Comparison of ENCODE assay signal across 1 cellular context in the genomic region with DNA sequence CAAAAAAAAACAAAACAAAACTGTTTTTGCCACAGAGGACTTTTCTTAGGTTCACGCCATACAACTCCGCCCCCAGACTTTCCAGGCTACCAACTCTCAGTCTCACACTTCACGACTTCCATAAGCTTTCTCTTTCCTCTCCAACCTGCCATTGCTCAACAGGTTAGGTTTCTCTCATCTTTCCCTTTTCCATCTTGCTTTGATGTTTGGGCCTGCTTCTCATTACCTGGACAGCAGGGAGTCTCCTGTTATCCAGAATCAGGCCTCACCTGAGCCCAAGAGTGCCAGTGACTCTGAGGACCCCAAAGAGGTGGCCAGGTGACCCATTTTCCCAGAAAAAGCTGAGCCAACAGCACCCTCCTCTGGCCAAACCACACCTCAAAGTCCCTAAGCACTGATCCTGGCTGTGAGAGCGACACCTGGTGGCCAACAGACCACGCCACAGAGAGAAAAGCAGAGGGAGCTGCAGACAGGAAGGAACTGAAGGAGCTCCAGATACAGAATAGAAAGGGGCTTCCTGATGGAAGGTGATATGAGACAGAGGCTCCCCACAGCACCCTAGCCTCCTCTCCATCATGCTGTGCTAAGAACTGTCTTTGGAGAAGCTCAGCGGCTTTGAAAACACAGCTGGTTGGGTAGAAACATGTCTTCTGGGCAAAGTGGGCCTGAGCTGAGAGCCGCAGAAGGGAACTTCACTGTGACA.
TF ChIP-seq lines count a peak whose summit lies in the region.

No MANE protein-coding gene starts in this region.

TF ChIP-seq in K562, 482 proteins besides CTCF, POLR2A, EP300 and RAD21 (continued from another document and continues in another):
- TF ChIP-seq, protein P1, sequence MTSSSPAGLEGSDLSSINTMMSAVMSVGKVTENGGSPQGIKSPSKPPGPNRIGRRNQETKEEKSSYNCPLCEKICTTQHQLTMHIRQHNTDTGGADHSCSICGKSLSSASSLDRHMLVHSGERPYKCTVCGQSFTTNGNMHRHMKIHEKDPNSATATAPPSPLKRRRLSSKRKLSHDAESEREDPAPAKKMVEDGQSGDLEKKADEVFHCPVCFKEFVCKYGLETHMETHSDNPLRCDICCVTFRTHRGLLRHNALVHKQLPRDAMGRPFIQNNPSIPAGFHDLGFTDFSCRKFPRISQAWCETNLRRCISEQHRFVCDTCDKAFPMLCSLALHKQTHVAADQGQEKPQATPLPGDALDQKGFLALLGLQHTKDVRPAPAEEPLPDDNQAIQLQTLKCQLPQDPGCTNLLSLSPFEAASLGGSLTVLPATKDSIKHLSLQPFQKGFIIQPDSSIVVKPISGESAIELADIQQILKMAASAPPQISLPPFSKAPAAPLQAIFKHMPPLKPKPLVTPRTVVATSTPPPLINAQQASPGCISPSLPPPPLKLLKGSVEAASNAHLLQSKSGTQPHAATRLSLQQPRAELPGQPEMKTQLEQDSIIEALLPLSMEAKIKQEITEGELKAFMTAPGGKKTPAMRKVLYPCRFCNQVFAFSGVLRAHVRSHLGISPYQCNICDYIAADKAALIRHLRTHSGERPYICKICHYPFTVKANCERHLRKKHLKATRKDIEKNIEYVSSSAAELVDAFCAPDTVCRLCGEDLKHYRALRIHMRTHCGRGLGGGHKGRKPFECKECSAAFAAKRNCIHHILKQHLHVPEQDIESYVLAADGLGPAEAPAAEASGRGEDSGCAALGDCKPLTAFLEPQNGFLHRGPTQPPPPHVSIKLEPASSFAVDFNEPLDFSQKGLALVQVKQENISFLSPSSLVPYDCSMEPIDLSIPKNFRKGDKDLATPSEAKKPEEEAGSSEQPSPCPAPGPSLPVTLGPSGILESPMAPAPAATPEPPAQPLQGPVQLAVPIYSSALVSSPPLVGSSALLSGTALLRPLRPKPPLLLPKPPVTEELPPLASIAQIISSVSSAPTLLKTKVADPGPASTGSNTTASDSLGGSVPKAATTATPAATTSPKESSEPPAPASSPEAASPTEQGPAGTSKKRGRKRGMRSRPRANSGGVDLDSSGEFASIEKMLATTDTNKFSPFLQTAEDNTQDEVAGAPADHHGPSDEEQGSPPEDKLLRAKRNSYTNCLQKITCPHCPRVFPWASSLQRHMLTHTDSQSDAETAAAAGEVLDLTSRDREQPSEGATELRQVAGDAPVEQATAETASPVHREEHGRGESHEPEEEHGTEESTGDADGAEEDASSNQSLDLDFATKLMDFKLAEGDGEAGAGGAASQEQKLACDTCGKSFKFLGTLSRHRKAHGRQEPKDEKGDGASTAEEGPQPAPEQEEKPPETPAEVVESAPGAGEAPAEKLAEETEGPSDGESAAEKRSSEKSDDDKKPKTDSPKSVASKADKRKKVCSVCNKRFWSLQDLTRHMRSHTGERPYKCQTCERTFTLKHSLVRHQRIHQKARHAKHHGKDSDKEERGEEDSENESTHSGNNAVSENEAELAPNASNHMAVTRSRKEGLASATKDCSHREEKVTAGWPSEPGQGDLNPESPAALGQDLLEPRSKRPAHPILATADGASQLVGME (CRISPR knock-in tag; IDR thresholded peaks at IDR 0.05): no peak
- TF ChIP-seq, protein P2, sequence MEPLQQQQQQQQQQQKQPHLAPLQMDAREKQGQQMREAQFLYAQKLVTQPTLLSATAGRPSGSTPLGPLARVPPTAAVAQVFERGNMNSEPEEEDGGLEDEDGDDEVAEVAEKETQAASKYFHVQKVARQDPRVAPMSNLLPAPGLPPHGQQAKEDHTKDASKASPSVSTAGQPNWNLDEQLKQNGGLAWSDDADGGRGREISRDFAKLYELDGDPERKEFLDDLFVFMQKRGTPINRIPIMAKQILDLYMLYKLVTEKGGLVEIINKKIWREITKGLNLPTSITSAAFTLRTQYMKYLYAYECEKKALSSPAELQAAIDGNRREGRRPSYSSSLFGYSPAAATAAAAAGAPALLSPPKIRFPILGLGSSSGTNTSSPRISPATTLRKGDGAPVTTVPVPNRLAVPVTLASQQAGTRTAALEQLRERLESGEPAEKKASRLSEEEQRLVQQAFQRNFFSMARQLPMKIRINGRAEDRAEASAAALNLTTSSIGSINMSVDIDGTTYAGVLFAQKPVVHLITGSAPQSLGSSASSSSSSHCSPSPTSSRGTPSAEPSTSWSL (CRISPR knock-in tag; IDR thresholded peaks at IDR 0.05; ENCODE audit: borderline replicate concordance): no peak
- TF ChIP-seq, protein P3, sequence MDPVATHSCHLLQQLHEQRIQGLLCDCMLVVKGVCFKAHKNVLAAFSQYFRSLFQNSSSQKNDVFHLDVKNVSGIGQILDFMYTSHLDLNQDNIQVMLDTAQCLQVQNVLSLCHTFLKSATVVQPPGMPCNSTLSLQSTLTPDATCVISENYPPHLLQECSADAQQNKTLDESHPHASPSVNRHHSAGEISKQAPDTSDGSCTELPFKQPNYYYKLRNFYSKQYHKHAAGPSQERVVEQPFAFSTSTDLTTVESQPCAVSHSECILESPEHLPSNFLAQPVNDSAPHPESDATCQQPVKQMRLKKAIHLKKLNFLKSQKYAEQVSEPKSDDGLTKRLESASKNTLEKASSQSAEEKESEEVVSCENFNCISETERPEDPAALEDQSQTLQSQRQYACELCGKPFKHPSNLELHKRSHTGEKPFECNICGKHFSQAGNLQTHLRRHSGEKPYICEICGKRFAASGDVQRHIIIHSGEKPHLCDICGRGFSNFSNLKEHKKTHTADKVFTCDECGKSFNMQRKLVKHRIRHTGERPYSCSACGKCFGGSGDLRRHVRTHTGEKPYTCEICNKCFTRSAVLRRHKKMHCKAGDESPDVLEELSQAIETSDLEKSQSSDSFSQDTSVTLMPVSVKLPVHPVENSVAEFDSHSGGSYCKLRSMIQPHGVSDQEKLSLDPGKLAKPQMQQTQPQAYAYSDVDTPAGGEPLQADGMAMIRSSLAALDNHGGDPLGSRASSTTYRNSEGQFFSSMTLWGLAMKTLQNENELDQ (CRISPR knock-in tag; IDR thresholded peaks at IDR 0.05; ENCODE audit: borderline replicate concordance): no peak
- TF ChIP-seq, protein P4, sequence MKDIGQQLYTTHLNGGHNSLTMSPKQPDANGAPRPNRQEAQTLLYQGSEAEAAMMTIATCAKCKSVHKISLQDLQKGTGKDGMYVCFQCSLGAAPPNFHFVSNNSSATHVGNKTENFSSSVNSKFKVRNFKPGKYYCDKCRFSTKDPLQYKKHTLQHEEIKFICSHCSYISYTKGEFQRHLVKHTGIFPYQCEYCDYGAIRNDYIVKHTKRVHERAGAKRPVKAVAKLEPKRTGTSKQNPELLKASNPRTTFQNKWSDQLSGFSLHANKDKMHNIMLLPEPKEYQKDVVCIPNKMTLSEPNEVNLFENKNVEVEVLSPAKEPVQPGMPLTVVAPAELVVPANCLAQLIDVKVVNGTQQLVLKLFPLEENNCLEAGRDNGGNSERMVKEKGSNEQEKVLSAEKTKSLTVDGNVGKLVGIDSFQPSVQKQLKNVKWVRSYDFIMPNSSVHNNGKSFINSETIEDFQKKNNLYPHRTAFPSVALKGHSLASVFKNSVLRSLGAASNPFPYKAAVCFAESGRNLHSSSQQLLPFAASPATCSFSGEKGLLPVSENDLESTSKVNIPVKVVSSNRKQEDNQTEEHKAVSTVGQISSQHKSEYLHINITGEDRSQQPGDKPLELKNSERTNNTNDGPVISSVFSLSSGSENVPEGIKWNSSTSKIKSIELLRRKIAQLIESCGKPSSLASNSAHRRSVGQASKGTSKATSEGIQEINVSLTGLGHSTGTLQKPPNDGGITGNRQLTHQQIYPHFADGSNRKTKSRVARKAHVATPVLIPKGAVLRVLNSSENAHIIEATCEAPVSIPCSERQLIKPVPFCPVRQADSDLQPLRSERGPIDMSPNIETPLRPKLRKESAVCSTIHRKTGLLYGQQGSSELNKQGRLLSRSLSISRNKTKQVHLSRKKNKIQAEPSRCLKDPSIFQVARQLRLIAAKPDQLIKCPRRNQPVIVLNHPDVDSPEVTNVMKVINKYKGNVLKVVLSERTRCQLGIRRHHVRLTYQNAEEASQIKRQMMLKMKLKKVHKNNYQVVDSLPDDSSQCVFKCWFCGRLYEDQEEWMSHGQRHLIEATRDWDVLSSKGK (CRISPR knock-in tag; IDR thresholded peaks at IDR 0.05): no peak
- TF ChIP-seq ZNF134 (CRISPR knock-in tag; conservative IDR thresholded peaks at IDR 0.05) (no peak), CEBPG (CRISPR knock-in tag; IDR thresholded peaks at IDR 0.05) (no peak), CEBPG (tag; conservative IDR thresholded peaks at IDR 0.05 in 1 of 2, IDR thresholded peaks at IDR 0.05 in 1 of 2) (peak in 1 of 2 experiments; percentile 18; a peak in 1 of 4 replicates), RBBP5 (IDR thresholded peaks at IDR 0.05; ENCODE audit: borderline replicate concordance, insufficient read depth, low read length, poor library complexity, severe bottlenecking) (no peak), TSC22D4 (tag; IDR thresholded peaks at IDR 0.05) (no peak), KDM2B (CRISPR knock-in tag; IDR thresholded peaks at IDR 0.05) (no peak), SIX5 (IDR thresholded peaks at IDR 0.05; ENCODE audit: borderline replicate concordance in 1 of 2, insufficient read depth in 1 of 2, low read depth in 1 of 2, low read length in 2 of 2) (no peak), STAG1 (CRISPR knock-in tag; IDR thresholded peaks at IDR 0.05; ENCODE audit: borderline replicate concordance) (peak; percentile 52; the same call in 1 of the 2 replicates), NCOA4 (IDR thresholded peaks at IDR 0.05; ENCODE audit: partially characterized antibody) (no peak), SMARCE1 (IDR thresholded peaks at IDR 0.05) (no peak), CTBP1 (IDR thresholded peaks at IDR 0.05; ENCODE audit: borderline replicate concordance) (peak; percentile 45; the same call in 1 of the 2 replicates), RFX1 (IDR thresholded peaks at IDR 0.05) (no peak), TOE1 (IDR thresholded peaks at IDR 0.05; ENCODE audit: borderline replicate concordance) (no peak), TOE1 (CRISPR knock-in tag; IDR thresholded peaks at IDR 0.05; ENCODE audit: borderline replicate concordance, low read depth) (no peak), GATAD2B (IDR thresholded peaks at IDR 0.05; ENCODE audit: borderline replicate concordance) (no peak), ZNF384 (IDR thresholded peaks at IDR 0.05; ENCODE audit: low read depth, low read length) (0 out of 2 replicates have a peak, but pooled peaks have one; percentile 16), ZNF507 (tag; conservative IDR thresholded peaks at IDR 0.05) (no peak)
- TF ChIP-seq, protein P5, sequence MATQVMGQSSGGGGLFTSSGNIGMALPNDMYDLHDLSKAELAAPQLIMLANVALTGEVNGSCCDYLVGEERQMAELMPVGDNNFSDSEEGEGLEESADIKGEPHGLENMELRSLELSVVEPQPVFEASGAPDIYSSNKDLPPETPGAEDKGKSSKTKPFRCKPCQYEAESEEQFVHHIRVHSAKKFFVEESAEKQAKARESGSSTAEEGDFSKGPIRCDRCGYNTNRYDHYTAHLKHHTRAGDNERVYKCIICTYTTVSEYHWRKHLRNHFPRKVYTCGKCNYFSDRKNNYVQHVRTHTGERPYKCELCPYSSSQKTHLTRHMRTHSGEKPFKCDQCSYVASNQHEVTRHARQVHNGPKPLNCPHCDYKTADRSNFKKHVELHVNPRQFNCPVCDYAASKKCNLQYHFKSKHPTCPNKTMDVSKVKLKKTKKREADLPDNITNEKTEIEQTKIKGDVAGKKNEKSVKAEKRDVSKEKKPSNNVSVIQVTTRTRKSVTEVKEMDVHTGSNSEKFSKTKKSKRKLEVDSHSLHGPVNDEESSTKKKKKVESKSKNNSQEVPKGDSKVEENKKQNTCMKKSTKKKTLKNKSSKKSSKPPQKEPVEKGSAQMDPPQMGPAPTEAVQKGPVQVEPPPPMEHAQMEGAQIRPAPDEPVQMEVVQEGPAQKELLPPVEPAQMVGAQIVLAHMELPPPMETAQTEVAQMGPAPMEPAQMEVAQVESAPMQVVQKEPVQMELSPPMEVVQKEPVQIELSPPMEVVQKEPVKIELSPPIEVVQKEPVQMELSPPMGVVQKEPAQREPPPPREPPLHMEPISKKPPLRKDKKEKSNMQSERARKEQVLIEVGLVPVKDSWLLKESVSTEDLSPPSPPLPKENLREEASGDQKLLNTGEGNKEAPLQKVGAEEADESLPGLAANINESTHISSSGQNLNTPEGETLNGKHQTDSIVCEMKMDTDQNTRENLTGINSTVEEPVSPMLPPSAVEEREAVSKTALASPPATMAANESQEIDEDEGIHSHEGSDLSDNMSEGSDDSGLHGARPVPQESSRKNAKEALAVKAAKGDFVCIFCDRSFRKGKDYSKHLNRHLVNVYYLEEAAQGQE (CRISPR knock-in tag; IDR thresholded peaks at IDR 0.05; ENCODE audit: low read depth): no peak
- TF ChIP-seq, protein P6, sequence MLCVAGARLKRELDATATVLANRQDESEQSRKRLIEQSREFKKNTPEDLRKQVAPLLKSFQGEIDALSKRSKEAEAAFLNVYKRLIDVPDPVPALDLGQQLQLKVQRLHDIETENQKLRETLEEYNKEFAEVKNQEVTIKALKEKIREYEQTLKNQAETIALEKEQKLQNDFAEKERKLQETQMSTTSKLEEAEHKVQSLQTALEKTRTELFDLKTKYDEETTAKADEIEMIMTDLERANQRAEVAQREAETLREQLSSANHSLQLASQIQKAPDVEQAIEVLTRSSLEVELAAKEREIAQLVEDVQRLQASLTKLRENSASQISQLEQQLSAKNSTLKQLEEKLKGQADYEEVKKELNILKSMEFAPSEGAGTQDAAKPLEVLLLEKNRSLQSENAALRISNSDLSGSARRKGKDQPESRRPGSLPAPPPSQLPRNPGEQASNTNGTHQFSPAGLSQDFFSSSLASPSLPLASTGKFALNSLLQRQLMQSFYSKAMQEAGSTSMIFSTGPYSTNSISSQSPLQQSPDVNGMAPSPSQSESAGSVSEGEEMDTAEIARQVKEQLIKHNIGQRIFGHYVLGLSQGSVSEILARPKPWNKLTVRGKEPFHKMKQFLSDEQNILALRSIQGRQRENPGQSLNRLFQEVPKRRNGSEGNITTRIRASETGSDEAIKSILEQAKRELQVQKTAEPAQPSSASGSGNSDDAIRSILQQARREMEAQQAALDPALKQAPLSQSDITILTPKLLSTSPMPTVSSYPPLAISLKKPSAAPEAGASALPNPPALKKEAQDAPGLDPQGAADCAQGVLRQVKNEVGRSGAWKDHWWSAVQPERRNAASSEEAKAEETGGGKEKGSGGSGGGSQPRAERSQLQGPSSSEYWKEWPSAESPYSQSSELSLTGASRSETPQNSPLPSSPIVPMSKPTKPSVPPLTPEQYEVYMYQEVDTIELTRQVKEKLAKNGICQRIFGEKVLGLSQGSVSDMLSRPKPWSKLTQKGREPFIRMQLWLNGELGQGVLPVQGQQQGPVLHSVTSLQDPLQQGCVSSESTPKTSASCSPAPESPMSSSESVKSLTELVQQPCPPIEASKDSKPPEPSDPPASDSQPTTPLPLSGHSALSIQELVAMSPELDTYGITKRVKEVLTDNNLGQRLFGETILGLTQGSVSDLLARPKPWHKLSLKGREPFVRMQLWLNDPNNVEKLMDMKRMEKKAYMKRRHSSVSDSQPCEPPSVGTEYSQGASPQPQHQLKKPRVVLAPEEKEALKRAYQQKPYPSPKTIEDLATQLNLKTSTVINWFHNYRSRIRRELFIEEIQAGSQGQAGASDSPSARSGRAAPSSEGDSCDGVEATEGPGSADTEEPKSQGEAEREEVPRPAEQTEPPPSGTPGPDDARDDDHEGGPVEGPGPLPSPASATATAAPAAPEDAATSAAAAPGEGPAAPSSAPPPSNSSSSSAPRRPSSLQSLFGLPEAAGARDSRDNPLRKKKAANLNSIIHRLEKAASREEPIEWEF (CRISPR knock-in tag; IDR thresholded peaks at IDR 0.05): no peak
- TF ChIP-seq, protein P7, sequence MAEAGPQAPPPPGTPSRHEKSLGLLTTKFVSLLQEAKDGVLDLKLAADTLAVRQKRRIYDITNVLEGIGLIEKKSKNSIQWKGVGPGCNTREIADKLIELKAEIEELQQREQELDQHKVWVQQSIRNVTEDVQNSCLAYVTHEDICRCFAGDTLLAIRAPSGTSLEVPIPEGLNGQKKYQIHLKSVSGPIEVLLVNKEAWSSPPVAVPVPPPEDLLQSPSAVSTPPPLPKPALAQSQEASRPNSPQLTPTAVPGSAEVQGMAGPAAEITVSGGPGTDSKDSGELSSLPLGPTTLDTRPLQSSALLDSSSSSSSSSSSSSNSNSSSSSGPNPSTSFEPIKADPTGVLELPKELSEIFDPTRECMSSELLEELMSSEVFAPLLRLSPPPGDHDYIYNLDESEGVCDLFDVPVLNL (CRISPR knock-in tag; IDR thresholded peaks at IDR 0.05; ENCODE audit: low read depth): no peak
